2 cellular contexts compared by ENCODE assay signal in genomic region chr2:68871159-68871764, GRCh38.
TF ChIP-seq lines count a peak whose summit lies in the region.

Gene BMP10, minus strand, starts transcription at chr2:68871397. Its CDS starts 39 bp downstream, at chr2:68871358.

TF ChIP-seq in IMR-90, 13 proteins besides CTCF, POLR2A, EP300 and RAD21:
- no peak for TF ChIP-seq ELK1 (IDR thresholded peaks at IDR 0.05; ENCODE audit: borderline replicate concordance, low read depth, low read length)
- TF ChIP-seq RCOR1 (IDR thresholded peaks at IDR 0.05; ENCODE audit: insufficient replicate concordance, low read length), result no peak
- TF ChIP-seq FOS (IDR thresholded peaks at IDR 0.05; ENCODE audit: low read depth, low read length), result no peak
- TF ChIP-seq MXI1 (IDR thresholded peaks at IDR 0.05; ENCODE audit: borderline replicate concordance, low read depth, low read length), result no peak
- no peak for TF ChIP-seq BHLHE40 (IDR thresholded peaks at IDR 0.05; ENCODE audit: low read depth, low read length)
- no peak for TF ChIP-seq MAFK (IDR thresholded peaks at IDR 0.05; ENCODE audit: low read depth, low read length)
- no peak for TF ChIP-seq NFE2L2 (IDR thresholded peaks at IDR 0.05; ENCODE audit: low read depth, low read length)
- TF ChIP-seq CHD1 (IDR thresholded peaks at IDR 0.05; ENCODE audit: low read depth, low read length), result no peak
- TF ChIP-seq MAZ (IDR thresholded peaks at IDR 0.05; ENCODE audit: borderline replicate concordance, low read depth, low read length), result no peak

TF ChIP-seq in endothelial cell of umbilical vein, 7 proteins besides CTCF, POLR2A, EP300 and RAD21:
- no peak for TF ChIP-seq GATA2 (IDR thresholded peaks at IDR 0.05; ENCODE audit: insufficient read depth, insufficient read length, low read depth, low read length)
- TF ChIP-seq EZH2 (IDR thresholded peaks at IDR 0.05; ENCODE audit: borderline replicate concordance, low read depth, low read length, severe bottlenecking), result no peak
- TF ChIP-seq MYC (IDR thresholded peaks at IDR 0.05; ENCODE audit: low read depth, low read length), result no peak
- no peak for TF ChIP-seq MAX (IDR thresholded peaks at IDR 0.05; ENCODE audit: insufficient read depth, insufficient read length)
- TF ChIP-seq FOS (IDR thresholded peaks at IDR 0.05; ENCODE audit: borderline replicate concordance, insufficient read depth, low read length), result no peak
- no peak for TF ChIP-seq POLR2AphosphoS5 (IDR thresholded peaks at IDR 0.05; ENCODE audit: insufficient read depth, low read depth, low read length)
- TF ChIP-seq JUN (IDR thresholded peaks at IDR 0.05; ENCODE audit: borderline replicate concordance, insufficient read depth, insufficient read length, low read depth), result no peak
